9 cellular contexts compared by ENCODE assay signal in the genomic region with DNA sequence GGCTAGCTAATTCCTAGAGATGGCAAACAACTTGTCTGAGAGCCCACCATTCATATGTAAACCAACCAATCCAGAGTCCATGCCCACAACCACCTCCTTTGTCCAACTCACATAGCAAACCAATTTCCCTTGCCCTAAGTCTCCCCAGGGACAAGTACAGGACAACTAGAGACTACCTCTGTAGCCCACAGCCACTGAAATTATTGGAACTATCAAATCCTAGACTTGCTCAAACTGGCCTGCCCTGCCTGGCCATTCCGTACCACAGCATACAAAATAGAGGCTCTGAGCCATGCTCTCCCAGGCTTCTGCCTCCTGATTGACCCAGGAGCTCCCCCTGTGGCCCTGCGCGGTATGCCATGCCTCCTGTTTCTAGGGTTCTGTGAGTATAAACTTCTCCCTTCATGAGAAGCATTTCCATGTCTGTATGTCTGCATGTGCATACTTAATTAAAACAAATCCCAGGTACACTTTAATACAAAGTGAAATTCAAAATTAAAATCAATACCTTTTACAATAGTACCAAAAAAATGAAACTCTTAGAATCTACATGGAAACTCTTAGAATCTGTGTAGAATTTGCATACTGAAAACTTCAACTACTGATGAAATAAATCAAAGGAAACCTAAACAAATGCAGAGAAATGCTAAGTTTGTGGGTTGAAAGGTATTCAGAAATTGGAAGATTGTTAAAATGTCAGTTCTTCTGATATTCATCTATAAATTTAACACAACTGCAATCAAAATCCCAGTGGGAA. TPM values are rescaled to one million over a fixed set of nuclear protein-coding genes. Genes with fewer than 3 reads are reported as not detected.
A peak's percentile ranks its signal among the peaks of the same experiment; 100 is the strongest.
DNase-seq lines count a peak whose midpoint lies in the region; ATAC-seq and TF ChIP-seq lines count a peak whose summit lies in the region.
"Had no signal": no experiment of that assay in that cellular context is flagged by ENCODE, and none has a peak within 500 bp of the region (broad histone marks: within the 10 kb centered on the region; RNA-seq: fewer than 3 reads in every experiment).

No MANE protein-coding gene starts in this region.

- peak; percentile 92 for ATAC-seq in GM18870 (IDR thresholded peaks at IDR 0.05; ENCODE audit: unreplicated experiment)
- ATAC-seq in HG03060 (IDR thresholded peaks at IDR 0.05; ENCODE audit: low read depth, unreplicated experiment) = peak; percentile 90

- H3K27ac Mint-ChIP-seq in CD14-positive monocyte = no peak overlapping the region
- no peak overlapping the region for H3K27ac Mint-ChIP-seq in osteocyte (ENCODE audit: unreplicated experiment)
- H3K27ac Mint-ChIP-seq: T-helper 1 cell treated with Interleukin-12 subunit alpha and Interleukin-12 subunit beta and Interleukin-4 antibody, amounts not matched to agents 30 μg/mL and 1 μg/mL, for 36 hours had no signal

- H3K36me3 Mint-ChIP-seq in CD14-positive monocyte (peaks cover 0 to 4% of the 10 kb centered on the region in 2 donors), osteocyte (ENCODE audit: unreplicated experiment) (no peaks in the 10 kb centered on the region)

- DNase-seq in CD14-positive monocyte (ENCODE audit: low spot score) (no peak), NCI-H226 (peak; percentile 53), activated T-cell treated with anti-CD3 and anti-CD28 coated beads for 1 hour (ENCODE audit: low read depth) (peak; percentile 14), fibroblast of villous mesenchyme (ENCODE audit: low read depth) (peak; percentile 59), osteocyte (ENCODE audit: extremely low spot score, unreplicated experiment) (peak; percentile 87), NCI-H187 treated with DMSO at 0.1 percent for 48 hours (lab: John Stamatoyannopoulos, UW) (no peak)

- intact Hi-C loops in CD14-positive monocyte (cut with micrococcal nuclease) = no loop called here

- H3K4me3 Mint-ChIP-seq in CD14-positive monocyte (no peak overlapping the region), osteocyte (ENCODE audit: unreplicated experiment) (no peak overlapping the region)
- H3K4me3 Mint-ChIP-seq: T-helper 1 cell treated with Interleukin-12 subunit alpha and Interleukin-12 subunit beta and Interleukin-4 antibody, amounts not matched to agents 30 μg/mL and 1 μg/mL, for 36 hours had no signal

- H3K9me3 Mint-ChIP-seq in CD14-positive monocyte (peaks cover 0 to 5% (median 3%) of the 10 kb centered on the region in 7 donors), osteocyte (ENCODE audit: unreplicated experiment) (peaks cover 5% of the 10 kb centered on the region)
- H3K9me3 Mint-ChIP-seq: T-helper 1 cell treated with Interleukin-12 subunit alpha and Interleukin-12 subunit beta and Interleukin-4 antibody, amounts not matched to agents 30 μg/mL and 1 μg/mL, for 36 hours had no signal

- H3K4me1 Mint-ChIP-seq in CD14-positive monocyte (peaks cover 3% of the 10 kb centered on the region), osteocyte (ENCODE audit: unreplicated experiment) (peaks cover 6% of the 10 kb centered on the region)

- no peak overlapping the region for H3K4me3 ChIP-seq in fibroblast of villous mesenchyme (ENCODE audit: low read depth, low read length)

- H3K27me3 Mint-ChIP-seq in CD14-positive monocyte (ENCODE audit: low read depth in 3 of 3) = peaks cover 41 to 56% (median 44%) of the 10 kb centered on the region in 3 donors
- H3K27me3 Mint-ChIP-seq in osteocyte (ENCODE audit: unreplicated experiment) = peaks cover 52% of the 10 kb centered on the region

- peak; percentile 76 for TF ChIP-seq CTCF in CD14-positive monocyte (IDR thresholded peaks at IDR 0.05)
- peak; percentile 99 for TF ChIP-seq CTCF in fibroblast of villous mesenchyme (IDR thresholded peaks at IDR 0.05; ENCODE audit: insufficient read depth, low read depth, low read length)
- TF ChIP-seq CTCF in osteocyte (IDR thresholded peaks at IDR 0.05) = peak; percentile 86

RNA-seq across cellular contexts. Expression of gene HECW1, which starts 4.0 kb away (rescaled TPM):
- not detected for polyA plus RNA-seq in CD14-positive monocyte
- total RNA-seq in fibroblast of villous mesenchyme (1.7 and 3.2 TPM in 2 replicates), osteocyte (0.16 TPM in 1 of 2 replicates, not detected in the other)

Comparison
In these comparisons a context has a peak if more than half of its experiments do, and no peak if none do; other contexts are left out.
1. DNase-seq: peak in NCI-H226 (single experiment), activated T-cell treated with anti-CD3 and anti-CD28 coated beads for 1 hour (single experiment), fibroblast of villous mesenchyme (single experiment) and osteocyte (single experiment); none in CD14-positive monocyte (single experiment) and NCI-H187 treated with DMSO at 0.1 percent for 48 hours (single experiment).
2. Peak in every context shown above with its lines, with median percentiles within 50 percentile points of each other: CTCF ChIP-seq.